22 cellular contexts compared by ENCODE assay signal in the genomic region with DNA sequence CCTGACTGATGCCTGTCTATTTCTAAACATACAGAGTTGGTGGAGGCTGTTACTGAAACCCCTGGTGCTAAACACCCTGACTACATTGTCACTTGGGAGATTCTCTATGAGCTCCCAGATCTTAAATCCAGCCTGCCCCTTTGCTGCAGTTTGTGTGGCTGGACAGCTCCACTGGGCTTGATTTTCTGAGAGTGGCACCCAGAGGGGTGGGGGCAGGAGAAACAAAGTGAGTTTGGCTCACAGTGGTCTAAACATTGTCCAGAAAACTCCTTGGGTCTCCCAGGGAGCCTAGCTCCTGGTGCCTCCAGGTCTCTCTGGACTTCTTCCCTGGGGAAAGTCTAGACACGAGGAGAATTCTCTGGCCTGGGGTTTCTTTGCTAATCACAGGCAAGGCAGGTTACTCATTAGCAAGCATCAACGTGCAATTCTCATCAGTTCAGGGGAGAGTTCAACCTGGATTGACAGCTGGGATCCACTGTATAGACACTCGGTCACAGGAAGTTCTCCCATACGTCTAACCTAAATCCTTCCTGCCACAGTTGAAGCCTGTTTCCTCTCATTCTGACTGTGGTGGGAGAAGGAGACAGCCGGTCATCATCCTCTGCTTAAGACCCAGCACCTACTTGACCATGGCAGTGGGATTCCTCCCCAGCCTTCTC. TPM values are rescaled to one million over a fixed set of nuclear protein-coding genes. Genes with fewer than 3 reads are reported as not detected.
A peak's percentile ranks its signal among the peaks of the same experiment; 100 is the strongest.
DNase-seq lines count a peak whose midpoint lies in the region; ATAC-seq and TF ChIP-seq lines count a peak whose summit lies in the region.
"Had no signal": no experiment of that assay in that cellular context is flagged by ENCODE, and none has a peak within 500 bp of the region (broad histone marks: within the 10 kb centered on the region; RNA-seq: fewer than 3 reads in every experiment).

No MANE protein-coding gene starts in this region.

- peaks cover 0 to 47% (median 16%) of the 10 kb centered on the region in 12 donors for H3K4me1 ChIP-seq in heart left ventricle
- H3K4me1 ChIP-seq in liver (ENCODE audit: control insufficient read depth in 4 of 4, insufficient read depth in 4 of 4, low read length in 3 of 4) = peaks cover 10 to 24% (median 13%) of the 10 kb centered on the region in 4 donors
- H3K4me1 ChIP-seq in upper lobe of left lung = peaks cover 38 to 48% (median 41%) of the 10 kb centered on the region in 4 donors

- no peak for TF ChIP-seq POLR2A in heart left ventricle (IDR thresholded peaks at IDR 0.05)
- no peak for TF ChIP-seq POLR2A in upper lobe of left lung (IDR thresholded peaks at IDR 0.05)

- H3K27me3 Mint-ChIP-seq in endothelial cell (ENCODE audit: unreplicated experiment) = peaks cover 24% of the 10 kb centered on the region

- ATAC-seq in Right ventricle myocardium inferior (no peak), heart left ventricle (no peak), upper lobe of left lung (ENCODE audit: low FRiP score in 2 of 2) (no peak)
- ATAC-seq: Panc1 had no signal

- peaks cover 71% of the 10 kb centered on the region for H3K4me1 Mint-ChIP-seq in endothelial cell (ENCODE audit: unreplicated experiment)

- H3K36me3 ChIP-seq in heart left ventricle = no peaks in the 10 kb centered on the region
- no peaks in the 10 kb centered on the region for H3K36me3 ChIP-seq in liver (ENCODE audit: control insufficient read depth in 4 of 4, insufficient read depth in 3 of 4, low read depth in 1 of 4, low read length in 3 of 4)
- no peaks in the 10 kb centered on the region for H3K36me3 ChIP-seq in upper lobe of left lung
- H3K36me3 ChIP-seq: SJSA1 had no signal

- 59 to 69% (median 64%) methylated on average over 5 of the region's 5 CpGs for WGBS in heart left ventricle, 4 donors
- WGBS in liver = 42% methylated on average over 5 of the region's 5 CpGs
- WGBS in upper lobe of left lung, 2 donors = 50 to 54% methylated on average over 4 to 5 of the region's 5 CpGs

- TF ChIP-seq EP300 in upper lobe of left lung (IDR thresholded peaks at IDR 0.05) = no peak

- H3K4me3 Mint-ChIP-seq in endothelial cell (ENCODE audit: unreplicated experiment) = peak overlapping the region; percentile 67

- no peak overlapping the region for H3K9ac ChIP-seq in liver (ENCODE audit: low read depth in 1 of 2, low read length in 2 of 2)

- TF ChIP-seq CTCF in heart left ventricle (IDR thresholded peaks at IDR 0.05) (no peak), endothelial cell (IDR thresholded peaks at IDR 0.05; ENCODE audit: unreplicated experiment) (no peak), liver (IDR thresholded peaks at IDR 0.05; ENCODE audit: low read depth, low read length, missing input control) (no peak), upper lobe of left lung (IDR thresholded peaks at IDR 0.05) (no peak)

- H3K27ac ChIP-seq in heart left ventricle (no peak overlapping the region), liver (ENCODE audit: low read depth in 1 of 2, low read length in 2 of 2) (no peak overlapping the region), upper lobe of left lung (peak overlapping the region in 3 of 4 donors; percentile 14 to 52 (median 45))
- H3K27ac ChIP-seq: HL-60, SJSA1 had no signal

- intact Hi-C loops in Right ventricle myocardium inferior (cut with DNase I) (no loop called here), heart left ventricle (cut with DNase I) (no loop called here)

- H3K9me3 Mint-ChIP-seq in endothelial cell (ENCODE audit: unreplicated experiment) = no peaks in the 10 kb centered on the region

- H3K36me3 Mint-ChIP-seq in endothelial cell (ENCODE audit: low read depth, unreplicated experiment) = peaks cover 19% of the 10 kb centered on the region

- H3K9me3 ChIP-seq in heart left ventricle (no peaks in the 10 kb centered on the region), liver (ENCODE audit: control insufficient read depth in 4 of 4, low read length in 3 of 4) (no peaks in the 10 kb centered on the region), upper lobe of left lung (no peaks in the 10 kb centered on the region)
- H3K9me3 ChIP-seq: SJSA1 had no signal

- peak; percentile 15 for DNase-seq in Right ventricle myocardium inferior (ENCODE audit: missing footprints)
- no peak for DNase-seq in heart left ventricle
- no peak for DNase-seq in endothelial cell (ENCODE audit: low spot score)
- DNase-seq in upper lobe of left lung = no peak
- DNase-seq in CD1c-positive myeloid dendritic cell (ENCODE audit: extremely low spot score) = no peak
- no peak for DNase-seq in DMS 273 treated with DMSO at 0.1 percent for 48 hours (lab: John Stamatoyannopoulos, UW)
- DNase-seq in iPS-NIHi11 (ENCODE audit: low spot score) = no peak
- DNase-seq: 8988T, DMS79, H9, KG1, NCI-H1105, NCI-H146, NCI-H2029 treated with DMSO at 0.1 percent for 48 hours, NCI-H226, NCI-H510A treated with DMSO at 0.1 percent for 48 hours, NCI-H748 treated with DMSO at 0.1 percent for 48 hours had no signal

- peaks cover 0 to 24% (median 4%) of the 10 kb centered on the region in 9 donors for H3K27me3 ChIP-seq in heart left ventricle
- H3K27me3 ChIP-seq in liver (ENCODE audit: control insufficient read depth in 4 of 4, insufficient read depth in 4 of 4, low read length in 3 of 4) = no peaks in the 10 kb centered on the region
- peaks cover 0 to 16% (median 6%) of the 10 kb centered on the region in 4 donors for H3K27me3 ChIP-seq in upper lobe of left lung

- no peak for TF ChIP-seq RAD21 in liver (IDR thresholded peaks at IDR 0.05)

- H3K4me3 ChIP-seq in heart left ventricle = no peak overlapping the region
- H3K4me3 ChIP-seq in liver (ENCODE audit: low read depth in 1 of 3, low read length in 3 of 3) = no peak overlapping the region
- H3K4me3 ChIP-seq in upper lobe of left lung = no peak overlapping the region
- H3K4me3 ChIP-seq: SJSA1 had no signal

- H3K27ac Mint-ChIP-seq in endothelial cell (ENCODE audit: unreplicated experiment) = peak overlapping the region; percentile 78
- H3K27ac Mint-ChIP-seq: CD14-positive monocyte, H9 had no signal

TF ChIP-seq in liver, 16 proteins besides CTCF, POLR2A, EP300 and RAD21:
- TF ChIP-seq HNF4A (conservative IDR thresholded peaks at IDR 0.05) (peak in 1 of 2 donors; percentile 34), NR2F2 (IDR thresholded peaks at IDR 0.05) (no peak), FOXA1 (IDR thresholded peaks at IDR 0.05) (no peak), SP1 (IDR thresholded peaks at IDR 0.05) (no peak)
- TF ChIP-seq, protein P1, sequence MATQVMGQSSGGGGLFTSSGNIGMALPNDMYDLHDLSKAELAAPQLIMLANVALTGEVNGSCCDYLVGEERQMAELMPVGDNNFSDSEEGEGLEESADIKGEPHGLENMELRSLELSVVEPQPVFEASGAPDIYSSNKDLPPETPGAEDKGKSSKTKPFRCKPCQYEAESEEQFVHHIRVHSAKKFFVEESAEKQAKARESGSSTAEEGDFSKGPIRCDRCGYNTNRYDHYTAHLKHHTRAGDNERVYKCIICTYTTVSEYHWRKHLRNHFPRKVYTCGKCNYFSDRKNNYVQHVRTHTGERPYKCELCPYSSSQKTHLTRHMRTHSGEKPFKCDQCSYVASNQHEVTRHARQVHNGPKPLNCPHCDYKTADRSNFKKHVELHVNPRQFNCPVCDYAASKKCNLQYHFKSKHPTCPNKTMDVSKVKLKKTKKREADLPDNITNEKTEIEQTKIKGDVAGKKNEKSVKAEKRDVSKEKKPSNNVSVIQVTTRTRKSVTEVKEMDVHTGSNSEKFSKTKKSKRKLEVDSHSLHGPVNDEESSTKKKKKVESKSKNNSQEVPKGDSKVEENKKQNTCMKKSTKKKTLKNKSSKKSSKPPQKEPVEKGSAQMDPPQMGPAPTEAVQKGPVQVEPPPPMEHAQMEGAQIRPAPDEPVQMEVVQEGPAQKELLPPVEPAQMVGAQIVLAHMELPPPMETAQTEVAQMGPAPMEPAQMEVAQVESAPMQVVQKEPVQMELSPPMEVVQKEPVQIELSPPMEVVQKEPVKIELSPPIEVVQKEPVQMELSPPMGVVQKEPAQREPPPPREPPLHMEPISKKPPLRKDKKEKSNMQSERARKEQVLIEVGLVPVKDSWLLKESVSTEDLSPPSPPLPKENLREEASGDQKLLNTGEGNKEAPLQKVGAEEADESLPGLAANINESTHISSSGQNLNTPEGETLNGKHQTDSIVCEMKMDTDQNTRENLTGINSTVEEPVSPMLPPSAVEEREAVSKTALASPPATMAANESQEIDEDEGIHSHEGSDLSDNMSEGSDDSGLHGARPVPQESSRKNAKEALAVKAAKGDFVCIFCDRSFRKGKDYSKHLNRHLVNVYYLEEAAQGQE (IDR thresholded peaks at IDR 0.05) = peak; percentile 72

RNA-seq across cellular contexts. Expression of a gene that starts 7.1 kb away (rescaled TPM):
- total RNA-seq in Right ventricle myocardium inferior = 11.1 TPM
- total RNA-seq in heart left ventricle = 10 to 100 TPM in 6 of 9 donors, 1 to 10 TPM in 3; 4.7 to 20.8 (median 13.5) TPM
- polyA plus RNA-seq in heart left ventricle = 10 to 100 TPM in 1 of 2 donors, 1 to 10 TPM in 1; 6.8 to 11.1 TPM
- 257 TPM for total RNA-seq in endothelial cell (ENCODE audit: unreplicated experiment)
- 1 to 10 TPM; 3.5 to 3.8 TPM for total RNA-seq in liver
- 1 to 10 TPM; 2.1 to 2.5 TPM for polyA plus RNA-seq in liver
- total RNA-seq in upper lobe of left lung = 10 to 100 TPM in 5 of 6 donors, 1 to 10 TPM in 1; 9.5 to 38.0 (median 13.7) TPM
- total RNA-seq: SJSA1 had no signal
- polyA plus RNA-seq: CD14-positive monocyte had no signal

RNA-seq across cellular contexts. Expression of a gene that starts 27.8 kb away (rescaled TPM):
- total RNA-seq in Right ventricle myocardium inferior (20.6 TPM), heart left ventricle (10 to 100 TPM; 18.0 to 29.2 (median 23.1) TPM), endothelial cell (ENCODE audit: unreplicated experiment) (39.2 TPM), liver (10 to 100 TPM in 1 of 2 donors, 1 to 10 TPM in 1; 9.8 to 15.3 TPM), upper lobe of left lung (10 to 100 TPM; 19.9 to 43.2 (median 29.2) TPM)
- polyA plus RNA-seq in heart left ventricle (10 to 100 TPM; 14.7 to 21.3 TPM), liver (10 to 100 TPM in 1 of 2 donors, 1 to 10 TPM in 1; 3.4 to 10.8 TPM)

RNA-seq across cellular contexts. Expression of a gene that starts 31.2 kb away (rescaled TPM):
- total RNA-seq in Right ventricle myocardium inferior (0.81 TPM), heart left ventricle (1 to 10 TPM in 6 of 9 donors, under 1 TPM in 3; 0.72 to 5.3 (median 1.8) TPM), endothelial cell (ENCODE audit: unreplicated experiment) (16.4 TPM), liver (1 to 10 TPM in 1 of 2 donors, under 1 TPM in 1; 0.19 to 1.0 TPM), upper lobe of left lung (10 to 100 TPM in 1 of 6 donors, 1 to 10 TPM in 5; 2.6 to 11.1 (median 3.4) TPM)
- polyA plus RNA-seq in heart left ventricle (1 to 10 TPM; 2.4 to 6.1 TPM), liver (1 to 10 TPM; 1.2 to 3.5 TPM)
- polyA plus RNA-seq: CD14-positive monocyte had no signal

RNA-seq across cellular contexts. Expression of a gene that starts 48.0 kb away (rescaled TPM):
- not detected for total RNA-seq in Right ventricle myocardium inferior
- total RNA-seq in heart left ventricle = not detected
- polyA plus RNA-seq in heart left ventricle = not detected
- 1.4 TPM for total RNA-seq in endothelial cell (ENCODE audit: unreplicated experiment)
- total RNA-seq in liver = under 1 TPM in 1 of 2 donors, not detected in 1; 0.05 TPM
- not detected for polyA plus RNA-seq in liver
- total RNA-seq in upper lobe of left lung = 1 to 10 TPM in 1 of 6 donors, under 1 TPM in 2, not detected in 3; 0.46 to 2.1 (median 0.77) TPM
- total RNA-seq: SJSA1 had no signal
- polyA plus RNA-seq: CD14-positive monocyte had no signal

Comparison
In these comparisons a context has a peak if more than half of its experiments do, and no peak if none do; other contexts are left out.
1. H3K27ac ChIP-seq: peak in upper lobe of left lung (3 of 4); none in heart left ventricle (0 of 12) and liver (0 of 2).